ENCODE assay signal across 21 cellular contexts in genomic region chr9:98913044-98913443, GRCh38. TPM values are rescaled to one million over a fixed set of nuclear protein-coding genes. Genes with fewer than 3 reads are reported as not detected.
DNase-seq lines count a peak whose midpoint lies in the region; ATAC-seq, FAIRE-seq and TF ChIP-seq lines count a peak whose summit lies in the region.
"Had no signal": no experiment of that assay in that cellular context is flagged by ENCODE, and none has a peak within 500 bp of the region (broad histone marks: within the 10 kb centered on the region; RNA-seq: fewer than 3 reads in every experiment).

No MANE protein-coding gene starts in this region.

- no peak overlapping the region for H3K14ac ChIP-seq in H9 (ENCODE audit: insufficient read depth, low read length)

- no peak for ATAC-seq in Right ventricle myocardium superior (ENCODE audit: poor library complexity)
- ATAC-seq in left cardiac atrium, result no peak
- peak; percentile 25 to 38 for ATAC-seq in gastrocnemius medialis
- ATAC-seq in GM21717 (IDR thresholded peaks at IDR 0.05; ENCODE audit: unreplicated experiment), result no peak
- ATAC-seq: A549, GM23338, HCT116 had no signal

- H2BK20ac ChIP-seq in H9 (ENCODE audit: low read depth, low read length, poor library complexity, severe bottlenecking), result no peak overlapping the region

- H3K9me3 Mint-ChIP-seq in H9 (no peaks in the 10 kb centered on the region), endodermal cell (no peaks in the 10 kb centered on the region)
- H3K9me3 Mint-ChIP-seq: CD14-positive monocyte; CD4-positive, alpha-beta memory T cell; GM23338; HFFc6 had no signal

- H3K27me3 ChIP-seq in H9 (ENCODE audit: insufficient read depth, low read length) (no peaks in the 10 kb centered on the region), endodermal cell (ENCODE audit: control insufficient read depth, insufficient read depth, low read length, poor library complexity, severe bottlenecking) (no peaks in the 10 kb centered on the region), gastrocnemius medialis (no peaks in the 10 kb centered on the region)
- H3K27me3 ChIP-seq: BLaER1 had no signal

- H2BK120ac ChIP-seq in H9 (ENCODE audit: low read depth, low read length, poor library complexity, severe bottlenecking), result no peak overlapping the region

- no peaks in the 10 kb centered on the region; the same call in 1 of the 2 replicates for H3K27me3 Mint-ChIP-seq in H9 (ENCODE audit: low read depth)
- no peaks in the 10 kb centered on the region for H3K27me3 Mint-ChIP-seq in endodermal cell (ENCODE audit: insufficient read depth)

- no peak overlapping the region for H2BK12ac ChIP-seq in H9 (ENCODE audit: insufficient read length, low read depth, low read length)

- in situ Hi-C loops in gastrocnemius medialis (cut with MboI; ENCODE audit: low sequenced_read_pairs in 4 of 4), result no loop called here

- H2BK5ac ChIP-seq in H9 (ENCODE audit: insufficient read length, low read length), result no peak overlapping the region

- intact Hi-C loops in Right ventricle myocardium superior (cut with DNase I), result no loop called here
- intact Hi-C loops in left cardiac atrium (cut with DNase I), result no loop called here
- intact Hi-C loops in gastrocnemius medialis (cut with DNase I; ENCODE audit: low total_unique reads), result no loop called here

- H3K27ac Mint-ChIP-seq in H9 (no peak overlapping the region), endodermal cell (no peak overlapping the region)
- H3K27ac Mint-ChIP-seq: CD14-positive monocyte; CD4-positive, alpha-beta memory T cell; GM23338; HFFc6 had no signal

- H3K36me3 Mint-ChIP-seq in H9 (ENCODE audit: insufficient read depth in 1 of 3, low read depth in 3 of 3) (no peaks in the 10 kb centered on the region), endodermal cell (ENCODE audit: low read depth) (no peaks in the 10 kb centered on the region)
- H3K36me3 Mint-ChIP-seq: CD14-positive monocyte; CD4-positive, alpha-beta memory T cell had no signal

- no peaks in the 10 kb centered on the region for H3K23me2 ChIP-seq in H9 (ENCODE audit: insufficient read length, low read depth, low read length, poor library complexity, severe bottlenecking)

- no peak for TF ChIP-seq POLR2A in gastrocnemius medialis (IDR thresholded peaks at IDR 0.05)
- no peak for TF ChIP-seq POLR2A in GM12892 (IDR thresholded peaks at IDR 0.05; ENCODE audit: low read depth, low read length)

- H3K4me3 Mint-ChIP-seq in H9 (no peak overlapping the region), endodermal cell (no peak overlapping the region)
- H3K4me3 Mint-ChIP-seq: CD14-positive monocyte; CD4-positive, alpha-beta memory T cell; GM23338; HFFc6 had no signal

- no peak overlapping the region for H3K9ac ChIP-seq in H9 (ENCODE audit: extremely low read depth, insufficient read length, low read length)
- no peak overlapping the region for H3K9ac ChIP-seq in endodermal cell (ENCODE audit: extremely low read depth, low read length, poor library complexity, severe bottlenecking)
- H3K9ac ChIP-seq: BLaER1 had no signal

- H4K8ac ChIP-seq in H9 (replicated peaks; ENCODE audit: insufficient read length, low read depth, low read length), result no peak overlapping the region

- no peaks in the 10 kb centered on the region for H3K79me1 ChIP-seq in H9 (ENCODE audit: insufficient read depth, low read depth, low read length, poor library complexity, severe bottlenecking)

- H3K36me3 ChIP-seq in endodermal cell (ENCODE audit: control insufficient read depth, insufficient read depth, low read length), result no peaks in the 10 kb centered on the region
- no peaks in the 10 kb centered on the region for H3K36me3 ChIP-seq in gastrocnemius medialis
- H3K36me3 ChIP-seq: BLaER1 had no signal

- H2BK15ac ChIP-seq in H9 (ENCODE audit: low read depth, low read length), result no peak overlapping the region

- no peak overlapping the region for H3K56ac ChIP-seq in H9 (ENCODE audit: insufficient read length, low read depth, low read length)

- no peak overlapping the region for H4K91ac ChIP-seq in H9 (ENCODE audit: insufficient read length, low read depth, low read length)

- H2AK5ac ChIP-seq in H9 (ENCODE audit: insufficient read length, low read length), result no peak overlapping the region

- H4K20me1 ChIP-seq in H9 (ENCODE audit: control insufficient read depth, insufficient read depth, insufficient read length), result no peaks in the 10 kb centered on the region
- H4K20me1 ChIP-seq: BLaER1 had no signal

- no peak overlapping the region for H3K4ac ChIP-seq in H9 (ENCODE audit: low read depth, low read length)

- H3K4me1 Mint-ChIP-seq in H9 (peaks cover 6 to 7% of the 10 kb centered on the region in 2 experiments), endodermal cell (no peaks in the 10 kb centered on the region)
- H3K4me1 Mint-ChIP-seq: CD4-positive, alpha-beta memory T cell had no signal

- H3K4me2 ChIP-seq in H9 (ENCODE audit: insufficient read depth, insufficient read length, low read length), result no peak overlapping the region
- H3K4me2 ChIP-seq: A549, BLaER1, GM23338 had no signal

- H3K4me3 ChIP-seq in endodermal cell (ENCODE audit: low read length), result no peak overlapping the region
- H3K4me3 ChIP-seq in gastrocnemius medialis, result no peak overlapping the region
- H3K4me3 ChIP-seq: A549, BLaER1, GM23338 had no signal

- FAIRE-seq in GM12892 (lab: Jason Lieb, UNC), result no peak
- FAIRE-seq: A549, H54 had no signal

- TF ChIP-seq CTCF in H9 (conservative IDR thresholded peaks at IDR 0.05) (no peak), endodermal cell (conservative IDR thresholded peaks at IDR 0.05) (no peak), gastrocnemius medialis (IDR thresholded peaks at IDR 0.05 in 4 of 5, conservative IDR thresholded peaks at IDR 0.05 in 1 of 5) (no peak)

- peak; percentile 56 for DNase-seq in Right ventricle myocardium superior
- DNase-seq in left cardiac atrium, result no peak
- peak; percentile 20 for DNase-seq in H9
- peak; percentile 45 for DNase-seq in endodermal cell
- peak in 1 of 2 donors; percentile 23 for DNase-seq in gastrocnemius medialis
- DNase-seq in GM12892 (ENCODE audit: insufficient read length), result no peak
- DNase-seq in NCI-H1417 treated with DMSO at 0.1 percent for 48 hours (lab: John Stamatoyannopoulos, UW), result no peak
- DNase-seq: CD4-positive, alpha-beta memory T cell; DMS153; DMS79; GDM1; HFFc6 had no signal

- H3K4me1 ChIP-seq in H9 (ENCODE audit: insufficient read depth, low read length) (no peaks in the 10 kb centered on the region; the same call in 1 of the 2 replicates), endodermal cell (ENCODE audit: control insufficient read depth, insufficient read depth, low read length) (no peaks in the 10 kb centered on the region), gastrocnemius medialis (peaks cover 0 to 19% of the 10 kb centered on the region in 2 donors)
- H3K4me1 ChIP-seq: A549 had no signal

- H3K79me2 ChIP-seq in H9 (ENCODE audit: insufficient read depth, low read length), result no peaks in the 10 kb centered on the region

- H3T11ph ChIP-seq in H9 (ENCODE audit: low read length), result no peak overlapping the region

- H3K27ac ChIP-seq in H9 (ENCODE audit: insufficient read length, low read depth, low read length) (no peak overlapping the region), endodermal cell (ENCODE audit: low read depth, low read length) (no peak overlapping the region), gastrocnemius medialis (peak overlapping the region in 3 of 4 donors; percentile 21 to 64 (median 45))
- H3K27ac ChIP-seq: 22Rv1, A549, BLaER1, HL-60 had no signal

- H3K18ac ChIP-seq in H9 (ENCODE audit: insufficient read length, low read depth, low read length), result no peak overlapping the region

- H3K23ac ChIP-seq in H9 (ENCODE audit: insufficient read length, low read depth, low read length), result no peak overlapping the region

- no peak overlapping the region for H4K5ac ChIP-seq in H9 (ENCODE audit: insufficient read length, low read depth, low read length)

- no peaks in the 10 kb centered on the region for H3K9me3 ChIP-seq in H9 (ENCODE audit: control insufficient read depth, low read depth, low read length)
- H3K9me3 ChIP-seq in endodermal cell (ENCODE audit: control insufficient read depth, low read length), result no peaks in the 10 kb centered on the region
- no peaks in the 10 kb centered on the region for H3K9me3 ChIP-seq in gastrocnemius medialis
- H3K9me3 ChIP-seq: A549, BLaER1 had no signal

- H2AFZ ChIP-seq in H9 (ENCODE audit: low read length), result no peak overlapping the region
- H2AFZ ChIP-seq: GM23338 had no signal

- WGBS in H9 (ENCODE audit: extremely low coverage, insufficient read length, low lambda C conversion rate), result no CpG with 5 or more reads among the region's 4 CpGs
- 88 to 91% methylated on average over 3 to 4 of the region's 4 CpGs for WGBS in endodermal cell (ENCODE audit: insufficient coverage in 1 of 2, insufficient read length in 1 of 2), 2 experiments

RNA-seq across cellular contexts. Expression of gene COL15A1, which starts 30.7 kb away (rescaled TPM):
- total RNA-seq in Right ventricle myocardium superior (55.9 TPM), left cardiac atrium (10 to 100 TPM; 73.3 to 75.0 TPM), H9 (2021) (0.15 TPM in 1 of 2 replicates, not detected in the other), endodermal cell (under 1 TPM in 1 of 2 donors, not detected in 1; 0.27 TPM), gastrocnemius medialis (1 to 10 TPM; 4.0 to 7.8 (median 6.8) TPM)
- 0.39 TPM for polyA plus RNA-seq in endodermal cell (2013, experiment 1 of 2)
- 0.33 TPM for polyA plus RNA-seq in endodermal cell (2013, experiment 2 of 2)
- 0.06 TPM for polyA plus RNA-seq in GM12892 (2012; ENCODE audit: missing spikeins)
- total RNA-seq: CD4-positive, alpha-beta memory T cell had no signal
- polyA plus RNA-seq: CD4-positive, alpha-beta memory T cell had no signal

Comparison
In these comparisons a context has a peak if more than half of its experiments do, and no peak if none do; other contexts are left out.
1. DNase-seq: peak in Right ventricle myocardium superior (single experiment), H9 (single experiment) and endodermal cell (single experiment); none in left cardiac atrium (single experiment), GM12892 (single experiment) and NCI-H1417 treated with DMSO at 0.1 percent for 48 hours (single experiment).
2. ATAC-seq: peak in gastrocnemius medialis (2 of 2); none in Right ventricle myocardium superior (single experiment), left cardiac atrium (0 of 2) and GM21717 (single experiment).
3. H3K27ac ChIP-seq: peak in gastrocnemius medialis (3 of 4); none in H9 (single experiment) and endodermal cell (single experiment).